ENCODE assay signal across 8 cellular contexts in genomic region chr6:159729598-159729997, GRCh38. TPM values are rescaled to one million over a fixed set of nuclear protein-coding genes. Genes with fewer than 3 reads are reported as not detected.
DNase-seq lines count a peak whose midpoint lies in the region; ATAC-seq, FAIRE-seq and TF ChIP-seq lines count a peak whose summit lies in the region.

No MANE protein-coding gene starts in this region.

- no peak for ATAC-seq in foreskin keratinocyte
- ATAC-seq in left colon, result no peak
- ATAC-seq in upper lobe of left lung (ENCODE audit: low FRiP score in 2 of 2), result no peak

- H3K36me3 ChIP-seq in stomach, result no peaks in the 10 kb centered on the region
- no peaks in the 10 kb centered on the region for H3K36me3 ChIP-seq in upper lobe of left lung

- H3K36me3 Mint-ChIP-seq in T-helper 1 cell treated with Interleukin-12 subunit alpha and Interleukin-12 subunit beta and Interleukin-4 antibody, amounts not matched to agents 30 μg/mL and 1 μg/mL, for 36 hours (ENCODE audit: low read depth), result peaks cover 24% of the 10 kb centered on the region

- FAIRE-seq in GM19239 (lab: Jason Lieb, UNC), result peak; percentile 91

- H3K9me3 Mint-ChIP-seq in T-helper 1 cell treated with Interleukin-12 subunit alpha and Interleukin-12 subunit beta and Interleukin-4 antibody, amounts not matched to agents 30 μg/mL and 1 μg/mL, for 36 hours, result no peaks in the 10 kb centered on the region

- intact Hi-C loops in stomach (cut with DNase I; ENCODE audit: low total_unique reads) (no loop called here), left colon (cut with DNase I, micrococcal nuclease) (loop anchor here in 1 of 2 donors (5.0 kb wide), 1 partner anchor 37 kb away; the partner anchor contains the start of gene SOD2)

- peak; percentile 2 for DNase-seq in ACHN
- no peak for DNase-seq in GM19239 (ENCODE audit: insufficient read length, low spot score)
- peak in 1 of 2 donors; percentile 9 for DNase-seq in foreskin keratinocyte
- no peak for DNase-seq in stomach
- no peak for DNase-seq in left colon
- DNase-seq in substantia nigra (lab: John Stamatoyannopoulos, UW), result no peak
- no peak for DNase-seq in upper lobe of left lung

- TF ChIP-seq POLR2A in stomach (IDR thresholded peaks at IDR 0.05) (no peak), upper lobe of left lung (IDR thresholded peaks at IDR 0.05) (no peak)

- no peaks in the 10 kb centered on the region for H3K9me3 ChIP-seq in stomach
- H3K9me3 ChIP-seq in upper lobe of left lung, result no peaks in the 10 kb centered on the region

- 17 to 34% (median 30%) methylated on average over 4 of the region's 4 CpGs for WGBS in stomach, 5 donors
- 41 to 53% methylated on average over 4 of the region's 4 CpGs for WGBS in upper lobe of left lung, 2 donors

- H3K4me1 Mint-ChIP-seq in T-helper 1 cell treated with Interleukin-12 subunit alpha and Interleukin-12 subunit beta and Interleukin-4 antibody, amounts not matched to agents 30 μg/mL and 1 μg/mL, for 36 hours (ENCODE audit: low read depth), result peaks cover 41% of the 10 kb centered on the region

- TF ChIP-seq CTCF in foreskin keratinocyte (conservative IDR thresholded peaks at IDR 0.05) (no peak), stomach (IDR thresholded peaks at IDR 0.05) (no peak), upper lobe of left lung (IDR thresholded peaks at IDR 0.05) (no peak)

- H3K27me3 ChIP-seq in foreskin keratinocyte (no peaks in the 10 kb centered on the region), stomach (no peaks in the 10 kb centered on the region), upper lobe of left lung (no peaks in the 10 kb centered on the region)

- peak overlapping the region; percentile 6 for H3K27ac ChIP-seq in foreskin keratinocyte
- H3K27ac ChIP-seq in stomach, result peak overlapping the region in 3 of 5 donors; percentile 17 to 99 (median 55)
- no peak overlapping the region for H3K27ac ChIP-seq in substantia nigra (ENCODE audit: low read depth, low read length, poor library complexity, severe bottlenecking)
- peak overlapping the region in 2 of 4 donors; percentile 30 to 99 for H3K27ac ChIP-seq in upper lobe of left lung

- H3K4me3 Mint-ChIP-seq in T-helper 1 cell treated with Interleukin-12 subunit alpha and Interleukin-12 subunit beta and Interleukin-4 antibody, amounts not matched to agents 30 μg/mL and 1 μg/mL, for 36 hours, result peak overlapping the region; percentile 90

- H3K4me3 ChIP-seq in stomach (peak overlapping the region in 3 of 4 donors; percentile 11 to 73 (median 65)), upper lobe of left lung (peak overlapping the region in 2 of 4 donors; percentile 84 to 85)

- H3K27me3 Mint-ChIP-seq in T-helper 1 cell treated with Interleukin-12 subunit alpha and Interleukin-12 subunit beta and Interleukin-4 antibody, amounts not matched to agents 30 μg/mL and 1 μg/mL, for 36 hours (ENCODE audit: low read depth), result no peaks in the 10 kb centered on the region

- H3K4me1 ChIP-seq in foreskin keratinocyte (peaks cover 18% of the 10 kb centered on the region), stomach (peaks cover 38 to 78% (median 66%) of the 10 kb centered on the region in 4 donors), upper lobe of left lung (peaks cover 42 to 69% (median 48%) of the 10 kb centered on the region in 4 donors)

- peak overlapping the region; percentile 20 for H3K27ac Mint-ChIP-seq in T-helper 1 cell treated with Interleukin-12 subunit alpha and Interleukin-12 subunit beta and Interleukin-4 antibody, amounts not matched to agents 30 μg/mL and 1 μg/mL, for 36 hours

- TF ChIP-seq EP300 in stomach (IDR thresholded peaks at IDR 0.05) (no peak), upper lobe of left lung (IDR thresholded peaks at IDR 0.05) (no peak)

- in situ Hi-C loops in ACHN (cut with HindIII; ENCODE audit: low pct_ligation_motif_present, low pct_unique_long_range_greater_than_20kb, low sequenced_read_pairs), result no loop called here

RNA-seq across cellular contexts. Expression of gene WTAP, which starts 2.3 kb away (rescaled TPM):
- total RNA-seq in foreskin keratinocyte, result 88.3 and 100 TPM in 2 replicates
- polyA plus RNA-seq in foreskin keratinocyte, result 60.2 and 74.5 TPM in 2 replicates
- total RNA-seq in stomach, result 100 to 1,000 TPM in 1 of 5 donors, 10 to 100 TPM in 4; 35.0 to 125 (median 82.6) TPM
- 10 to 100 TPM; 54.1 to 78.1 (median 58.3) TPM for polyA plus RNA-seq in stomach
- 10 to 100 TPM; 73.4 to 79.3 TPM for total RNA-seq in left colon
- 100 to 1,000 TPM in 2 of 6 donors, 10 to 100 TPM in 4; 67.0 to 123 (median 90.6) TPM for total RNA-seq in upper lobe of left lung

RNA-seq across cellular contexts. Expression of gene ACAT2, which starts 32.2 kb away (rescaled TPM):
- total RNA-seq in foreskin keratinocyte (284 and 366 TPM in 2 replicates), stomach (10 to 100 TPM in 2 of 5 donors, 1 to 10 TPM in 2, under 1 TPM in 1; 0.58 to 82.1 (median 2.5) TPM), left colon (100 to 1,000 TPM in 1 of 2 donors, 10 to 100 TPM in 1; 72.8 to 114 TPM), upper lobe of left lung (10 to 100 TPM in 4 of 6 donors, 1 to 10 TPM in 2; 5.2 to 62.5 (median 30.5) TPM)
- polyA plus RNA-seq in foreskin keratinocyte (208 and 296 TPM in 2 replicates), stomach (10 to 100 TPM; 35.0 to 43.6 (median 39.7) TPM)

RNA-seq across cellular contexts. Expression of gene SOD2, which starts 36.6 kb away (rescaled TPM):
- total RNA-seq in foreskin keratinocyte, result 55.9 and 62.0 TPM in 2 replicates
- 26.1 and 27.0 TPM in 2 replicates for polyA plus RNA-seq in foreskin keratinocyte
- 100 to 1,000 TPM in 4 of 5 donors, 10 to 100 TPM in 1; 27.2 to 187 (median 147) TPM for total RNA-seq in stomach
- 100 to 1,000 TPM; 219 to 404 (median 260) TPM for polyA plus RNA-seq in stomach
- 100 to 1,000 TPM; 284 to 402 TPM for total RNA-seq in left colon
- total RNA-seq in upper lobe of left lung, result 100 to 1,000 TPM; 116 to 478 (median 295) TPM

RNA-seq across cellular contexts. Expression of gene TCP1, which starts 59.8 kb away (rescaled TPM):
- total RNA-seq in foreskin keratinocyte (245 and 272 TPM in 2 replicates), stomach (100 to 1,000 TPM in 4 of 5 donors, 10 to 100 TPM in 1; 52.7 to 199 (median 127) TPM), left colon (100 to 1,000 TPM; 165 to 172 TPM), upper lobe of left lung (100 to 1,000 TPM in 3 of 6 donors, 10 to 100 TPM in 3; 43.0 to 128 (median 95.2) TPM)
- polyA plus RNA-seq in foreskin keratinocyte (203 and 242 TPM in 2 replicates), stomach (10 to 100 TPM; 64.8 to 98.0 (median 85.5) TPM)
